In the genomic region with DNA sequence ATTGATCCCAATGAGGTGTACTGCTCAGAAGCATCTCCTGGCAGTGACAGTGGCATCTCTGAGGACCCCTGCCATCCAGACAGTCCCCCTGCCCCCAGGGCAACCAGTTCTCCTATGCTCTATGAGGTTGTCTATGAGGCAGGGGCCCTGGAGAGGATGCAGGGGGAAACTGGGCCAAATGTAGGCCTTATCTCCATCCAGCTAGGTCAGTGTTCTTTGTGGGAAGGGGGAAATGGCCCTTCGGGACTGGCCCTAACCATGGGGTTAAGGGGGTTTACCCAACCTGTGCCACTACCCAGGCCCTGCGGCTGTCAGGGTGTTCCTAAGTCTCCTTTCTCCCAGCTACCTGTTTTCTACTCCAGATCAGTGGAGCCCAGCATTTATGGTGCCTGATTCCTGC, we compare ENCODE assay signal across 1 cellular context.
TF ChIP-seq lines count a peak whose summit lies in the region.

No MANE protein-coding gene starts in this region.

TF ChIP-seq in WTC11, 78 proteins besides CTCF, POLR2A, EP300 and RAD21:
- TF ChIP-seq NR2C2 (CRISPR knock-in tag; IDR thresholded peaks at IDR 0.05), result no peak
- no peak for TF ChIP-seq ATF1 (CRISPR knock-in tag; IDR thresholded peaks at IDR 0.05)
- no peak for TF ChIP-seq RORB (CRISPR knock-in tag; IDR thresholded peaks at IDR 0.05)
- no peak for TF ChIP-seq SOX15 (CRISPR knock-in tag; IDR thresholded peaks at IDR 0.05)
- TF ChIP-seq HMGXB4 (CRISPR knock-in tag; IDR thresholded peaks at IDR 0.05), result no peak
- no peak for TF ChIP-seq FOXP1 (CRISPR knock-in tag; IDR thresholded peaks at IDR 0.05; ENCODE audit: borderline replicate concordance)
- TF ChIP-seq ZBTB43 (CRISPR knock-in tag; IDR thresholded peaks at IDR 0.05), result no peak
- no peak for TF ChIP-seq ZNF317 (CRISPR knock-in tag; IDR thresholded peaks at IDR 0.05; ENCODE audit: borderline replicate concordance, low read depth)
- no peak for TF ChIP-seq SMAD3 (CRISPR knock-in tag; IDR thresholded peaks at IDR 0.05; ENCODE audit: borderline replicate concordance)
- TF ChIP-seq ZNF416 (CRISPR knock-in tag; IDR thresholded peaks at IDR 0.05), result no peak
- TF ChIP-seq, protein P1, sequence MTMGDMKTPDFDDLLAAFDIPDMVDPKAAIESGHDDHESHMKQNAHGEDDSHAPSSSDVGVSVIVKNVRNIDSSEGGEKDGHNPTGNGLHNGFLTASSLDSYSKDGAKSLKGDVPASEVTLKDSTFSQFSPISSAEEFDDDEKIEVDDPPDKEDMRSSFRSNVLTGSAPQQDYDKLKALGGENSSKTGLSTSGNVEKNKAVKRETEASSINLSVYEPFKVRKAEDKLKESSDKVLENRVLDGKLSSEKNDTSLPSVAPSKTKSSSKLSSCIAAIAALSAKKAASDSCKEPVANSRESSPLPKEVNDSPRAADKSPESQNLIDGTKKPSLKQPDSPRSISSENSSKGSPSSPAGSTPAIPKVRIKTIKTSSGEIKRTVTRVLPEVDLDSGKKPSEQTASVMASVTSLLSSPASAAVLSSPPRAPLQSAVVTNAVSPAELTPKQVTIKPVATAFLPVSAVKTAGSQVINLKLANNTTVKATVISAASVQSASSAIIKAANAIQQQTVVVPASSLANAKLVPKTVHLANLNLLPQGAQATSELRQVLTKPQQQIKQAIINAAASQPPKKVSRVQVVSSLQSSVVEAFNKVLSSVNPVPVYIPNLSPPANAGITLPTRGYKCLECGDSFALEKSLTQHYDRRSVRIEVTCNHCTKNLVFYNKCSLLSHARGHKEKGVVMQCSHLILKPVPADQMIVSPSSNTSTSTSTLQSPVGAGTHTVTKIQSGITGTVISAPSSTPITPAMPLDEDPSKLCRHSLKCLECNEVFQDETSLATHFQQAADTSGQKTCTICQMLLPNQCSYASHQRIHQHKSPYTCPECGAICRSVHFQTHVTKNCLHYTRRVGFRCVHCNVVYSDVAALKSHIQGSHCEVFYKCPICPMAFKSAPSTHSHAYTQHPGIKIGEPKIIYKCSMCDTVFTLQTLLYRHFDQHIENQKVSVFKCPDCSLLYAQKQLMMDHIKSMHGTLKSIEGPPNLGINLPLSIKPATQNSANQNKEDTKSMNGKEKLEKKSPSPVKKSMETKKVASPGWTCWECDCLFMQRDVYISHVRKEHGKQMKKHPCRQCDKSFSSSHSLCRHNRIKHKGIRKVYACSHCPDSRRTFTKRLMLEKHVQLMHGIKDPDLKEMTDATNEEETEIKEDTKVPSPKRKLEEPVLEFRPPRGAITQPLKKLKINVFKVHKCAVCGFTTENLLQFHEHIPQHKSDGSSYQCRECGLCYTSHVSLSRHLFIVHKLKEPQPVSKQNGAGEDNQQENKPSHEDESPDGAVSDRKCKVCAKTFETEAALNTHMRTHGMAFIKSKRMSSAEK (CRISPR knock-in tag; IDR thresholded peaks at IDR 0.05; ENCODE audit: borderline replicate concordance), result no peak
- TF ChIP-seq ZSCAN18 (CRISPR knock-in tag; IDR thresholded peaks at IDR 0.05), result no peak
- TF ChIP-seq, protein P2, sequence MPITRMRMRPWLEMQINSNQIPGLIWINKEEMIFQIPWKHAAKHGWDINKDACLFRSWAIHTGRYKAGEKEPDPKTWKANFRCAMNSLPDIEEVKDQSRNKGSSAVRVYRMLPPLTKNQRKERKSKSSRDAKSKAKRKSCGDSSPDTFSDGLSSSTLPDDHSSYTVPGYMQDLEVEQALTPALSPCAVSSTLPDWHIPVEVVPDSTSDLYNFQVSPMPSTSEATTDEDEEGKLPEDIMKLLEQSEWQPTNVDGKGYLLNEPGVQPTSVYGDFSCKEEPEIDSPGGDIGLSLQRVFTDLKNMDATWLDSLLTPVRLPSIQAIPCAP (CRISPR knock-in tag; IDR thresholded peaks at IDR 0.05), result no peak
- no peak for TF ChIP-seq ELF4 (CRISPR knock-in tag; IDR thresholded peaks at IDR 0.05; ENCODE audit: low read depth)
- no peak for TF ChIP-seq TEAD1 (CRISPR knock-in tag; IDR thresholded peaks at IDR 0.05)
- TF ChIP-seq FOXJ3 (CRISPR knock-in tag; IDR thresholded peaks at IDR 0.05; ENCODE audit: borderline replicate concordance), result no peak
- no peak for TF ChIP-seq ZNF396 (CRISPR knock-in tag; IDR thresholded peaks at IDR 0.05; ENCODE audit: borderline replicate concordance)
- TF ChIP-seq CBFB (CRISPR knock-in tag; IDR thresholded peaks at IDR 0.05; ENCODE audit: low read depth), result no peak
- no peak for TF ChIP-seq JUN (CRISPR knock-in tag; IDR thresholded peaks at IDR 0.05)
- TF ChIP-seq, protein P3, sequence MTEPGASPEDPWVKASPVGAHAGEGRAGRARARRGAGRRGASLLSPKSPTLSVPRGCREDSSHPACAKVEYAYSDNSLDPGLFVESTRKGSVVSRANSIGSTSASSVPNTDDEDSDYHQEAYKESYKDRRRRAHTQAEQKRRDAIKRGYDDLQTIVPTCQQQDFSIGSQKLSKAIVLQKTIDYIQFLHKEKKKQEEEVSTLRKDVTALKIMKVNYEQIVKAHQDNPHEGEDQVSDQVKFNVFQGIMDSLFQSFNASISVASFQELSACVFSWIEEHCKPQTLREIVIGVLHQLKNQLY (CRISPR knock-in tag; IDR thresholded peaks at IDR 0.05), result no peak
